ENCODE assay signal across 21 cellular contexts in the genomic region with DNA sequence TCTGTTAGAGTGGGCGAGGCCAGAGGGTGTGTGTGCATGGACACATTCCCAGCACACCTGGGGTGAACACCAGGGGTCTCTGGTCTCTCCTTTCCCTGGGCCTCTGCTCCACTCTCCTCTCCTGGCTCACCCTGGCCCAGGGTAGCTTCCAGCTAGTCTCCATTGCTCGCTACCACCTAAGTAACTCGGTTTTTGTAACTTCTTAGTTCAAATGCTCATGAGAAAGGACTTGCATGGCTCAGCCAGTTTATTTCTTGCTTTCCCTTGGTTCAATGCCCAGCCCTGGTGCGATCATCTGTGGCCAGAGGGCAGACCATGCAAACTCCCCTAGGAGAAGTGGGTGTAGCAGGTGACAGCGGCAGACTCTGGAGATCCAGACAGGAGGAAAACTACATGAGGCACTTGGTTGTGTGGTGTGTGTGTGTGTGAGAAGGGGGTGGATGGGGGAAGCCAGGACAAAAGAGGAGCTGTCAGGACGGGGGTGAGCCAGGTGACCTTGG. TPM values are rescaled to one million over a fixed set of nuclear protein-coding genes. Genes with fewer than 3 reads are reported as not detected.
A peak's percentile ranks its signal among the peaks of the same experiment; 100 is the strongest.
DNase-seq lines count a peak whose midpoint lies in the region; ATAC-seq, FAIRE-seq and TF ChIP-seq lines count a peak whose summit lies in the region.
"Had no signal": no experiment of that assay in that cellular context is flagged by ENCODE, and none has a peak within 500 bp of the region (broad histone marks: within the 10 kb centered on the region; RNA-seq: fewer than 3 reads in every experiment).

No MANE protein-coding gene starts in this region.

- ATAC-seq in GM19023 (IDR thresholded peaks at IDR 0.05; ENCODE audit: unreplicated experiment) (no peak), esophagus mucosa (no peak)

- peak overlapping the region; percentile 55 for H3K27ac ChIP-seq in keratinocyte (ENCODE audit: control insufficient read depth, insufficient read depth, low read length)
- no peak overlapping the region for H3K27ac ChIP-seq in parathyroid adenoma
- H3K27ac ChIP-seq: PC-9, RWPE1 had no signal

- FAIRE-seq in keratinocyte (lab: Jason Lieb, UNC) = peak; percentile 53
- FAIRE-seq: G401.6 had no signal

- H3K9me3 ChIP-seq in keratinocyte (ENCODE audit: control insufficient read depth, low read depth, low read length) = no peaks in the 10 kb centered on the region
- no peaks in the 10 kb centered on the region for H3K9me3 ChIP-seq in parathyroid adenoma (ENCODE audit: control insufficient read depth, low read length)

- H3K9ac ChIP-seq in keratinocyte (ENCODE audit: control insufficient read depth, extremely low read depth, insufficient read depth, low read length) = no peak overlapping the region
- H3K9ac ChIP-seq in parathyroid adenoma = no peak overlapping the region

- H3K4me1 ChIP-seq in keratinocyte (ENCODE audit: control insufficient read depth, extremely low read depth, insufficient read depth, low read length) (peaks cover 34% of the 10 kb centered on the region), parathyroid adenoma (peaks cover 19% of the 10 kb centered on the region)

- H3K79me2 ChIP-seq in keratinocyte (ENCODE audit: control insufficient read depth, insufficient read depth, low read length) = no peaks in the 10 kb centered on the region
- no peaks in the 10 kb centered on the region for H3K79me2 ChIP-seq in parathyroid adenoma

- TF ChIP-seq CTCF in keratinocyte (optimal IDR thresholded peaks at IDR 0.05 in 1 of 3, IDR thresholded peaks at IDR 0.05 in 1 of 3, conservative IDR thresholded peaks at IDR 0.05 in 1 of 3; ENCODE audit: extremely low read depth in 1 of 3, insufficient read depth in 2 of 3, low read length in 3 of 3) (no peak), parathyroid adenoma (IDR thresholded peaks at IDR 0.05) (no peak)

- H3K36me3 ChIP-seq in keratinocyte (ENCODE audit: control insufficient read depth in 2 of 2, extremely low read depth in 1 of 2, insufficient read depth in 2 of 2, low read length in 2 of 2) (no peaks in the 10 kb centered on the region), parathyroid adenoma (ENCODE audit: control insufficient read depth, insufficient read depth, low read length) (no peaks in the 10 kb centered on the region)

- no peaks in the 10 kb centered on the region for H3K9me1 ChIP-seq in keratinocyte (ENCODE audit: control insufficient read depth, extremely low read depth, insufficient read depth, low read length)

- no peak overlapping the region for H2AFZ ChIP-seq in keratinocyte (ENCODE audit: control insufficient read depth, low read length)
- H2AFZ ChIP-seq in parathyroid adenoma = peak overlapping the region; percentile 43
- H2AFZ ChIP-seq: PC-9 had no signal

- H3K4me3 ChIP-seq in keratinocyte (ENCODE audit: control insufficient read depth in 2 of 3, extremely low read depth in 1 of 3, insufficient read depth in 2 of 3, low read depth in 1 of 3, low read length in 3 of 3) (no peak overlapping the region), parathyroid adenoma (ENCODE audit: low read depth, low read length) (no peak overlapping the region)
- H3K4me3 ChIP-seq: PC-9 had no signal

- no peak overlapping the region for H3K4me2 ChIP-seq in keratinocyte (ENCODE audit: control insufficient read depth, extremely low read depth, insufficient read depth, low read depth, low read length)
- H3K4me2 ChIP-seq in parathyroid adenoma (ENCODE audit: low read length) = no peak overlapping the region
- H3K4me2 ChIP-seq: PC-9 had no signal

- H3K27me3 ChIP-seq in keratinocyte (ENCODE audit: control insufficient read depth, extremely low read depth, insufficient read depth, low read length) (no peaks in the 10 kb centered on the region), parathyroid adenoma (ENCODE audit: control insufficient read depth, insufficient read depth, low read length) (no peaks in the 10 kb centered on the region)

- no peaks in the 10 kb centered on the region for H4K20me1 ChIP-seq in keratinocyte (ENCODE audit: control insufficient read depth, extremely low read depth, insufficient read depth, low read length)

- DNase-seq in DMS79 (lab: John Stamatoyannopoulos, UW) (peak; percentile 19), ecto neural progenitor cell (ENCODE audit: low spot score) (peak; percentile 46), keratinocyte (ENCODE audit: low read depth, low spot score) (no peak)
- no peak for DNase-seq in stimulated activated naive CD4-positive, alpha-beta T cell (lab: John Stamatoyannopoulos, UW)
- DNase-seq in stimulated activated CD4-positive, alpha-beta T cell treated with anti-CD3 and anti-CD28 coated beads, Interleukin-4, amount 100 ng/mL, for 24 hours = no peak
- DNase-seq: H9, IMR-90, NCI-H1417, NCI-H187, NCI-H2107, NCI-H510A treated with DMSO at 0.1 percent for 48 hours, NCI-H82, PC-9 had no signal

- dilution Hi-C loops in keratinocyte (cut with MboI; ENCODE audit: extremely low pct_ligation_motif_present, low sequenced_read_pairs) = no loop called here

RNA-seq across cellular contexts. Expression of gene ACVR1B, which starts 8.9 kb away (rescaled TPM):
- polyA plus RNA-seq in keratinocyte = 11.8 to 15.3 TPM (median 12.7 TPM) in 3 replicates
- 3.6 TPM for polyA plus RNA-seq in keratinocyte (2011; ENCODE audit: low read depth)
- 9.3 and 10.1 TPM in 2 replicates for polyA plus RNA-seq in keratinocyte (2011; cell fraction: cytosol; rRNA removed)
- polyA plus RNA-seq in keratinocyte (2011; cell fraction: nucleus; rRNA removed) = 36.4 and 38.2 TPM in 2 replicates
- polyA plus RNA-seq in keratinocyte (2012; ENCODE audit: low replicate concordance) = 12.9 and 13.0 TPM in 2 replicates
- polyA minus RNA-seq in keratinocyte = 16.3 to 20.1 TPM (median 18.7 TPM) in 3 replicates
- polyA minus RNA-seq in keratinocyte (2011; cell fraction: cytosol; rRNA and poly(A)+ RNA removed) = 12.1 TPM
- 21.5 and 26.6 TPM in 2 replicates for polyA minus RNA-seq in keratinocyte (2011; cell fraction: nucleus; rRNA and poly(A)+ RNA removed)
- total RNA-seq in esophagus mucosa = 19.2 TPM

RNA-seq across cellular contexts. Expression of gene ACVRL1, which starts 35.2 kb away (rescaled TPM):
- polyA plus RNA-seq in keratinocyte = not detected in 3 replicates
- polyA plus RNA-seq in keratinocyte (2011; ENCODE audit: low read depth) = 0.15 TPM
- not detected in 2 replicates for polyA plus RNA-seq in keratinocyte (2011; cell fraction: cytosol; rRNA removed)
- 0.03 TPM in 1 of 2 replicates, not detected in the other for polyA plus RNA-seq in keratinocyte (2011; cell fraction: nucleus; rRNA removed)
- polyA plus RNA-seq in keratinocyte (2012; ENCODE audit: low replicate concordance) = not detected in 2 replicates
- polyA minus RNA-seq in keratinocyte = not detected in 3 replicates
- polyA minus RNA-seq in keratinocyte (2011; cell fraction: cytosol; rRNA and poly(A)+ RNA removed) = not detected
- polyA minus RNA-seq in keratinocyte (2011; cell fraction: nucleus; rRNA and poly(A)+ RNA removed) = not detected in 2 replicates
- 4.9 TPM for total RNA-seq in esophagus mucosa
- total RNA-seq: H9, HT-29, PC-9 had no signal

RNA-seq across cellular contexts. Expression of gene ANKRD33, which starts 54.6 kb away (rescaled TPM):
- not detected in 3 replicates for polyA plus RNA-seq in keratinocyte
- polyA plus RNA-seq in keratinocyte (2011; ENCODE audit: low read depth) = not detected
- polyA plus RNA-seq in keratinocyte (2011; cell fraction: cytosol; rRNA removed) = not detected in 2 replicates
- not detected in 2 replicates for polyA plus RNA-seq in keratinocyte (2011; cell fraction: nucleus; rRNA removed)
- 0.04 TPM in 1 of 2 replicates, not detected in the other for polyA plus RNA-seq in keratinocyte (2012; ENCODE audit: low replicate concordance)
- polyA minus RNA-seq in keratinocyte = 0.13 TPM in 2 of 3 replicates, not detected in the other
- polyA minus RNA-seq in keratinocyte (2011; cell fraction: cytosol; rRNA and poly(A)+ RNA removed) = not detected
- polyA minus RNA-seq in keratinocyte (2011; cell fraction: nucleus; rRNA and poly(A)+ RNA removed) = not detected in 2 replicates
- not detected for total RNA-seq in esophagus mucosa
- total RNA-seq: HT-29, M059J, PC-9 had no signal
- polyA plus RNA-seq: CD14-positive monocyte had no signal

Comparison
In these comparisons a context has a peak if more than half of its experiments do, and no peak if none do; other contexts are left out.
1. DNase-seq: peak in DMS79 (single experiment) and ecto neural progenitor cell (single experiment); none in keratinocyte (single experiment), stimulated activated naive CD4-positive, alpha-beta T cell (0 of 6) and stimulated activated CD4-positive, alpha-beta T cell treated with anti-CD3 and anti-CD28 coated beads, Interleukin-4, amount 100 ng/mL, for 24 hours (single experiment).